Comparison of ENCODE assay signal across 21 cellular contexts in genomic region chr3:125403789-125404188, GRCh38.
A peak's percentile ranks its signal among the peaks of the same experiment; 100 is the strongest.
DNase-seq lines count a peak whose midpoint lies in the region; ATAC-seq, FAIRE-seq and TF ChIP-seq lines count a peak whose summit lies in the region.
"Had no signal": no experiment of that assay in that cellular context is flagged by ENCODE, and none has a peak within 500 bp of the region (broad histone marks: within the 10 kb centered on the region; RNA-seq: fewer than 3 reads in every experiment).

No MANE protein-coding gene starts in this region.

- peak; percentile 32 for DNase-seq in AG08396 (ENCODE audit: low spot score)
- DNase-seq in HTR-8/SVneo (ENCODE audit: insufficient read length, low spot score), result peak; percentile 15
- DNase-seq in glomerular visceral epithelial cell (ENCODE audit: extremely low spot score), result peak; percentile 19
- no peak for DNase-seq in effector CD4-positive, alpha-beta T cell
- DNase-seq in activated CD4-positive, alpha-beta T cell treated with anti-CD3 and anti-CD28 coated beads, Interleukin-2, amount 50 U/mL, for 4 hours, result no peak
- DNase-seq: activated CD8-positive, alpha-beta T cell treated with anti-CD3 and anti-CD28 coated beads, Interleukin-2, amount 10 ng/mL, durations not matched to agents 7 days and 5 days; activated effector memory CD4-positive, alpha-beta T cell treated with anti-CD3 and anti-CD28 coated beads, Interleukin-2, amount 50 U/mL, for 16 hours; BE2C; DND-41; glutamatergic neuron; left lung; MM.1S; naive B cell; RPMI8226; stimulated activated CD4-positive, alpha-beta T cell treated with anti-CD3 and anti-CD28 coated beads, Interleukin-4, amount 100 ng/mL, for 24 hours; T1000; uterus had no signal

- FAIRE-seq in HTR-8/SVneo (lab: Jason Lieb, UNC), result no peak

- ATAC-seq in SK-N-SH treated with all-trans-retinoic acid at 6 μM for 48 hours (peak; percentile 84), GM21515 (IDR thresholded peaks at IDR 0.05; ENCODE audit: unreplicated experiment) (no peak), HG03095 (IDR thresholded peaks at IDR 0.05; ENCODE audit: unreplicated experiment) (no peak)
- ATAC-seq: activated CD8-positive, alpha-beta T cell treated with anti-CD3 and anti-CD28 coated beads, Interleukin-2, amount 10 ng/mL, durations not matched to agents 7 days and 5 days; left lung; stimulated activated memory B cell treated with anti-CD40 and anti-IgM and Interleukin-4, amounts not matched to agents 10 μg/mL and 1 μg/mL and 100 μg/mL, for 72 hours had no signal

TF ChIP-seq in SK-N-SH treated with all-trans-retinoic acid at 6 μM for 48 hours, 23 proteins besides CTCF, POLR2A, EP300 and RAD21:
- TF ChIP-seq PPARA (CRISPR knock-in tag; IDR thresholded peaks at IDR 0.05; ENCODE audit: borderline replicate concordance) (no peak), RARB (CRISPR knock-in tag; IDR thresholded peaks at IDR 0.05) (no peak), ZNF8 (CRISPR knock-in tag; IDR thresholded peaks at IDR 0.05) (no peak), TOX (CRISPR knock-in tag; IDR thresholded peaks at IDR 0.05; ENCODE audit: borderline replicate concordance) (no peak), ESRRG (CRISPR knock-in tag; IDR thresholded peaks at IDR 0.05) (no peak), ZNF70 (CRISPR knock-in tag; IDR thresholded peaks at IDR 0.05) (no peak), ZC3H10 (CRISPR knock-in tag; IDR thresholded peaks at IDR 0.05) (no peak), GLIS3 (CRISPR knock-in tag; IDR thresholded peaks at IDR 0.05) (no peak), ZFP3 (CRISPR knock-in tag; IDR thresholded peaks at IDR 0.05) (no peak), TCF4 (CRISPR knock-in tag; IDR thresholded peaks at IDR 0.05; ENCODE audit: borderline replicate concordance) (no peak), ZFP30 (CRISPR knock-in tag; IDR thresholded peaks at IDR 0.05) (no peak), ZNF565 (CRISPR knock-in tag; conservative IDR thresholded peaks at IDR 0.05; ENCODE audit: low read depth) (no peak)
- TF ChIP-seq, protein P1, sequence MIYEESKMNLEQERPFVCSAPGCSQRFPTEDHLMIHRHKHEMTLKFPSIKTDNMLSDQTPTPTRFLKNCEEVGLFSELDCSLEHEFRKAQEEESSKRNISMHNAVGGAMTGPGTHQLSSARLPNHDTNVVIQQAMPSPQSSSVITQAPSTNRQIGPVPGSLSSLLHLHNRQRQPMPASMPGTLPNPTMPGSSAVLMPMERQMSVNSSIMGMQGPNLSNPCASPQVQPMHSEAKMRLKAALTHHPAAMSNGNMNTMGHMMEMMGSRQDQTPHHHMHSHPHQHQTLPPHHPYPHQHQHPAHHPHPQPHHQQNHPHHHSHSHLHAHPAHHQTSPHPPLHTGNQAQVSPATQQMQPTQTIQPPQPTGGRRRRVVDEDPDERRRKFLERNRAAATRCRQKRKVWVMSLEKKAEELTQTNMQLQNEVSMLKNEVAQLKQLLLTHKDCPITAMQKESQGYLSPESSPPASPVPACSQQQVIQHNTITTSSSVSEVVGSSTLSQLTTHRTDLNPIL (CRISPR knock-in tag; IDR thresholded peaks at IDR 0.05; ENCODE audit: low read depth), result no peak
- TF ChIP-seq, protein P2, sequence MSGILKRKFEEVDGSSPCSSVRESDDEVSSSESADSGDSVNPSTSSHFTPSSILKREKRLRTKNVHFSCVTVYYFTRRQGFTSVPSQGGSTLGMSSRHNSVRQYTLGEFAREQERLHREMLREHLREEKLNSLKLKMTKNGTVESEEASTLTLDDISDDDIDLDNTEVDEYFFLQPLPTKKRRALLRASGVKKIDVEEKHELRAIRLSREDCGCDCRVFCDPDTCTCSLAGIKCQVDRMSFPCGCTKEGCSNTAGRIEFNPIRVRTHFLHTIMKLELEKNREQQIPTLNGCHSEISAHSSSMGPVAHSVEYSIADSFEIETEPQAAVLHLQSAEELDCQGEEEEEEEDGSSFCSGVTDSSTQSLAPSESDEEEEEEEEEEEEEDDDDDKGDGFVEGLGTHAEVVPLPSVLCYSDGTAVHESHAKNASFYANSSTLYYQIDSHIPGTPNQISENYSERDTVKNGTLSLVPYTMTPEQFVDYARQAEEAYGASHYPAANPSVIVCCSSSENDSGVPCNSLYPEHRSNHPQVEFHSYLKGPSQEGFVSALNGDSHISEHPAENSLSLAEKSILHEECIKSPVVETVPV (CRISPR knock-in tag; IDR thresholded peaks at IDR 0.05), result no peak

Comparison
In these comparisons a context has a peak if more than half of its experiments do, and no peak if none do; other contexts are left out.
1. DNase-seq: peak in AG08396 (single experiment), HTR-8/SVneo (single experiment) and glomerular visceral epithelial cell (single experiment); none in effector CD4-positive, alpha-beta T cell (single experiment) and activated CD4-positive, alpha-beta T cell treated with anti-CD3 and anti-CD28 coated beads, Interleukin-2, amount 50 U/mL, for 4 hours (0 of 2).